34 cellular contexts compared by ENCODE assay signal in genomic region chr2:17125989-17126620, GRCh38.
"Had no signal": no experiment of that assay in that cellular context is flagged by ENCODE, and none has a peak within 500 bp of the region (broad histone marks: within the 10 kb centered on the region; RNA-seq: fewer than 3 reads in every experiment).

No MANE protein-coding gene starts in this region.

- H3K36me3 ChIP-seq: ascending aorta, breast epithelium, cardiac muscle cell, colonic mucosa, WERI-Rb-1 had no signal

- H3K4me3 Mint-ChIP-seq: activated CD4-positive, alpha-beta memory T cell treated with anti-CD3 and anti-CD28 coated beads, Interleukin-2, amount 10 ng/mL, durations not matched to agents 7 days and 5 days; activated CD4-positive, alpha-beta T cell treated with anti-CD3 and anti-CD28 coated beads for 36 hours; activated CD4-positive, alpha-beta T cell treated with anti-CD3 and anti-CD28 coated beads, Interleukin-2, amount 10 ng/mL, durations not matched to agents 7 days and 5 days; activated naive CD4-positive, alpha-beta T cell treated with anti-CD3 and anti-CD28 coated beads, Interleukin-2, amount 10 ng/mL, durations not matched to agents 7 days and 5 days; activated naive CD8-positive, alpha-beta T cell treated with anti-CD3 and anti-CD28 coated beads, Interleukin-2, amount 10 ng/mL, durations not matched to agents 7 days and 5 days; activated T-cell treated with anti-CD3 and anti-CD28 coated beads, Interleukin-2, amount 50 U/mL, for 24 hours; activated T-cell treated with anti-CD3 and anti-CD28 coated beads, Interleukin-2, amount 50 U/mL, for 72 hours; brain; T-helper 17 cell; T-helper 2 cell treated with Interferon-gamma antibody and Interleukin-4, amounts not matched to agents 5 μg/mL and 100 μg/mL, for 36 hours had no signal

- H3K27ac Mint-ChIP-seq: activated CD4-positive, alpha-beta memory T cell treated with anti-CD3 and anti-CD28 coated beads, Interleukin-2, amount 10 ng/mL, durations not matched to agents 7 days and 5 days; activated CD4-positive, alpha-beta T cell treated with anti-CD3 and anti-CD28 coated beads for 36 hours; activated CD4-positive, alpha-beta T cell treated with anti-CD3 and anti-CD28 coated beads, Interleukin-2, amount 10 ng/mL, durations not matched to agents 7 days and 5 days; activated naive CD4-positive, alpha-beta T cell treated with anti-CD3 and anti-CD28 coated beads, Interleukin-2, amount 10 ng/mL, durations not matched to agents 7 days and 5 days; activated naive CD4-positive, alpha-beta T cell treated with anti-CD3 and anti-CD28 coated beads, Interleukin-2, amount 50 U/mL, for 72 hours; activated naive CD8-positive, alpha-beta T cell treated with anti-CD3 and anti-CD28 coated beads, Interleukin-2, amount 10 ng/mL, durations not matched to agents 7 days and 5 days; activated T-cell treated with anti-CD3 and anti-CD28 coated beads, Interleukin-2, amount 50 U/mL, for 24 hours; activated T-cell treated with anti-CD3 and anti-CD28 coated beads, Interleukin-2, amount 50 U/mL, for 72 hours; brain; T-helper 17 cell; T-helper 2 cell treated with Interferon-gamma antibody and Interleukin-4, amounts not matched to agents 5 μg/mL and 100 μg/mL, for 36 hours had no signal

- FAIRE-seq: endometrium, endothelial cell of umbilical vein, frontal cortex had no signal

- H3K27ac ChIP-seq: ascending aorta, breast epithelium, cardiac muscle cell, colonic mucosa, epithelial cell of prostate, WERI-Rb-1 had no signal

- DNase-seq: activated CD4-positive, alpha-beta memory T cell treated with anti-CD3 and anti-CD28 coated beads, Interleukin-2, amount 10 ng/mL, durations not matched to agents 7 days and 5 days; activated CD4-positive, alpha-beta T cell treated with anti-CD3 and anti-CD28 coated beads for 36 hours; activated CD4-positive, alpha-beta T cell treated with anti-CD3 and anti-CD28 coated beads, Interleukin-2, amount 10 ng/mL, durations not matched to agents 7 days and 5 days; activated CD4-positive, alpha-beta T cell treated with anti-CD3 and anti-CD28 coated beads, Interleukin-2, amount 50 U/mL, for 4 hours; activated CD4-positive, CD25-positive, alpha-beta regulatory T cell; activated CD4-positive, CD25-positive, alpha-beta regulatory T cell treated with anti-CD3 and anti-CD28 coated beads, Interleukin-2, amount 50 U/mL, for 72 hours; activated CD8-positive, alpha-beta memory T cell treated with anti-CD3 and anti-CD28 coated beads, Interleukin-2, amount 50 U/mL, for 48 hours; activated gamma-delta T cell; activated naive CD4-positive, alpha-beta T cell; activated naive CD4-positive, alpha-beta T cell treated with anti-CD3 and anti-CD28 coated beads, Interleukin-2, amount 10 ng/mL, durations not matched to agents 7 days and 5 days; activated naive CD8-positive, alpha-beta T cell treated with anti-CD3 and anti-CD28 coated beads, Interleukin-2, amount 10 ng/mL, durations not matched to agents 7 days and 5 days; activated T-cell treated with anti-CD3 and anti-CD28 coated beads for 4 hours; activated T-cell treated with anti-CD3 and anti-CD28 coated beads, Interleukin-2, amount 50 U/mL, for 24 hours; activated T-cell treated with anti-CD3 and anti-CD28 coated beads, Interleukin-2, amount 50 U/mL, for 72 hours; central memory CD4-positive, alpha-beta T cell; cerebellar nuclear complex; colonic mucosa; effector CD8-positive, alpha-beta T cell; foreskin fibroblast; head of caudate nucleus; T-helper 17 cell; T1000; WERI-Rb-1 had no signal

- H3K4me1 Mint-ChIP-seq: activated CD4-positive, alpha-beta memory T cell treated with anti-CD3 and anti-CD28 coated beads, Interleukin-2, amount 10 ng/mL, durations not matched to agents 7 days and 5 days; activated CD4-positive, alpha-beta T cell treated with anti-CD3 and anti-CD28 coated beads for 36 hours; activated CD4-positive, alpha-beta T cell treated with anti-CD3 and anti-CD28 coated beads, Interleukin-2, amount 10 ng/mL, durations not matched to agents 7 days and 5 days; activated naive CD4-positive, alpha-beta T cell treated with anti-CD3 and anti-CD28 coated beads, Interleukin-2, amount 10 ng/mL, durations not matched to agents 7 days and 5 days; activated naive CD8-positive, alpha-beta T cell treated with anti-CD3 and anti-CD28 coated beads, Interleukin-2, amount 10 ng/mL, durations not matched to agents 7 days and 5 days; brain; T-helper 17 cell had no signal

- H3K36me3 Mint-ChIP-seq: activated naive CD4-positive, alpha-beta T cell treated with anti-CD3 and anti-CD28 coated beads, Interleukin-2, amount 10 ng/mL, durations not matched to agents 7 days and 5 days; activated naive CD4-positive, alpha-beta T cell treated with anti-CD3 and anti-CD28 coated beads, Interleukin-2, amount 50 U/mL, for 72 hours; activated naive CD8-positive, alpha-beta T cell treated with anti-CD3 and anti-CD28 coated beads, Interleukin-2, amount 10 ng/mL, durations not matched to agents 7 days and 5 days; brain had no signal

- H3K27me3 Mint-ChIP-seq: activated CD4-positive, alpha-beta memory T cell treated with anti-CD3 and anti-CD28 coated beads, Interleukin-2, amount 10 ng/mL, durations not matched to agents 7 days and 5 days; activated CD4-positive, alpha-beta T cell treated with anti-CD3 and anti-CD28 coated beads for 36 hours; activated CD4-positive, alpha-beta T cell treated with anti-CD3 and anti-CD28 coated beads, Interleukin-2, amount 10 ng/mL, durations not matched to agents 7 days and 5 days; activated naive CD4-positive, alpha-beta T cell treated with anti-CD3 and anti-CD28 coated beads, Interleukin-2, amount 10 ng/mL, durations not matched to agents 7 days and 5 days; activated naive CD8-positive, alpha-beta T cell treated with anti-CD3 and anti-CD28 coated beads, Interleukin-2, amount 10 ng/mL, durations not matched to agents 7 days and 5 days; activated T-cell treated with anti-CD3 and anti-CD28 coated beads, Interleukin-2, amount 50 U/mL, for 24 hours; brain; T-helper 17 cell had no signal

- ATAC-seq: activated CD4-positive, alpha-beta T cell treated with anti-CD3 and anti-CD28 coated beads for 36 hours; activated naive CD4-positive, alpha-beta T cell treated with anti-CD3 and anti-CD28 coated beads, Interleukin-2, amount 50 U/mL, for 72 hours; activated T-cell treated with anti-CD3 and anti-CD28 coated beads, Interleukin-2, amount 50 U/mL, for 72 hours; esophagus mucosa; T-helper 17 cell had no signal

- H3K27me3 ChIP-seq: ascending aorta, breast epithelium, cardiac muscle cell, colonic mucosa had no signal

- H3K4me3 ChIP-seq: ascending aorta, breast epithelium, cardiac muscle cell, colonic mucosa had no signal

- H3K9me3 Mint-ChIP-seq: activated CD4-positive, alpha-beta memory T cell treated with anti-CD3 and anti-CD28 coated beads, Interleukin-2, amount 10 ng/mL, durations not matched to agents 7 days and 5 days; activated CD4-positive, alpha-beta T cell treated with anti-CD3 and anti-CD28 coated beads, Interleukin-2, amount 10 ng/mL, durations not matched to agents 7 days and 5 days; brain; T-helper 2 cell treated with Interferon-gamma antibody and Interleukin-4, amounts not matched to agents 5 μg/mL and 100 μg/mL, for 36 hours had no signal

- H3K9me3 ChIP-seq: ascending aorta, breast epithelium, colonic mucosa had no signal

- H3K4me1 ChIP-seq: ascending aorta, breast epithelium, colonic mucosa had no signal
